Comparison of ENCODE assay signal across 21 cellular contexts in the genomic region with DNA sequence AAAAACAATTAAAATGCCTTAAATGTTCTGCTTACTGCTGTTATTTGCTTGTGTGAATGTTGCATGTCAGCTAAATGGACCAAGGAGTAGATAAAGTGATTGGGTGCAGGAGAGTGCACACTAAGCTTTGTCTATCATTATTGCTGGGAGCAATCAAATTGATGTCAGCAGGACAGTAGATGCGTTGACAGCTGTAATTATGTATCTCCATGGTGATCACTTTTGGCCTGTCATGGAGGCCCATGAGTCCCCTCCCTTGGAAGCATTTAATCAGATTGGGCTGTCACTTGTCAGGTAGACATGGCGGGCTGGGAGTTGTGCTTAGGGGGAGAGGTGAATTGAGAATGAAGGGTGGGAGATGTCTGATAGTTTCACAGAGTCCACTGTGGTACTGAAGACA.
"Had no signal": no experiment of that assay in that cellular context is flagged by ENCODE, and none has a peak within 500 bp of the region (broad histone marks: within the 10 kb centered on the region; RNA-seq: fewer than 3 reads in every experiment).

No MANE protein-coding gene starts in this region.

- ATAC-seq: activated T-helper 17 cell treated with anti-CD3 and anti-CD28 coated beads, Interleukin-2, amount 50 U/mL, for 72 hours; body of pancreas; foreskin keratinocyte; left cardiac atrium; naive thymus-derived CD4-positive, alpha-beta T cell; pancreas; right lobe of liver had no signal

- H3K4me3 ChIP-seq: body of pancreas, dorsolateral prefrontal cortex, pancreas, right lobe of liver, suprapubic skin, transverse colon had no signal

- H3K27ac ChIP-seq: body of pancreas, foreskin keratinocyte, neutrophil, pancreas, right lobe of liver, suprapubic skin, transverse colon had no signal

- H3K4me1 ChIP-seq: body of pancreas, foreskin keratinocyte, pancreas, right lobe of liver, suprapubic skin, transverse colon had no signal

- H3K27me3 ChIP-seq: body of pancreas, dorsolateral prefrontal cortex, foreskin keratinocyte, neutrophil, pancreas, right lobe of liver, suprapubic skin, transverse colon had no signal

- H3K36me3 ChIP-seq: neutrophil, pancreas had no signal

- DNase-seq: activated B cell treated with CpG ODN at 0.5 μM for 24 hours; activated CD4-positive, alpha-beta memory T cell treated with anti-CD3 and anti-CD28 coated beads, Interleukin-2, amount 10 ng/mL, durations not matched to agents 7 days and 5 days; activated CD4-positive, alpha-beta T cell treated with anti-CD3 and anti-CD28 coated beads for 4 hours; activated naive CD4-positive, alpha-beta T cell treated with Interleukin-2 at 50 U/mL for 16 hours; activated T-cell treated with anti-CD3 and anti-CD28 coated beads, Interleukin-2, amount 50 U/mL, for 1 hour; body of pancreas; dorsolateral prefrontal cortex; foreskin keratinocyte; hippocampal formation; left cardiac atrium; mesenchymal stem cell; naive thymus-derived CD4-positive, alpha-beta T cell; pancreas; right lobe of liver; small intestine; stimulated activated CD4-positive, alpha-beta T cell treated with anti-CD3 and anti-CD28 coated beads, Interleukin-15, amount 100 ng/mL, for 24 hours; stimulated activated CD4-positive, alpha-beta T cell treated with anti-CD3 and anti-CD28 coated beads, Interleukin-2, amount 100 ng/mL, for 48 hours; transverse colon had no signal

- H3K9me3 ChIP-seq: body of pancreas, neutrophil, pancreas, right lobe of liver, suprapubic skin, transverse colon had no signal
